In genomic region chr5:149486726-149487635, GRCh38 we compare ENCODE assay signal across 9 cellular contexts.
A peak's percentile ranks its signal among the peaks of the same experiment; 100 is the strongest.
DNase-seq lines count a peak whose midpoint lies in the region; ATAC-seq and TF ChIP-seq lines count a peak whose summit lies in the region.
"Had no signal": no experiment of that assay in that cellular context is flagged by ENCODE, and none has a peak within 500 bp of the region (broad histone marks: within the 10 kb centered on the region; RNA-seq: fewer than 3 reads in every experiment).

No MANE protein-coding gene starts in this region.

- 48% methylated on average over 5 of the region's 5 CpGs for WGBS in prostate gland

- peaks cover 33% of the 10 kb centered on the region for H3K4me1 ChIP-seq in prostate gland (replicated peaks)
- no peaks in the 10 kb centered on the region for H3K4me1 ChIP-seq in naive thymus-derived CD4-positive, alpha-beta T cell (ENCODE audit: control insufficient read depth in 2 of 2, insufficient read depth in 2 of 2, low read length in 2 of 2)

- H3K9me3 ChIP-seq in prostate gland, result no peaks in the 10 kb centered on the region
- no peaks in the 10 kb centered on the region for H3K9me3 ChIP-seq in naive thymus-derived CD4-positive, alpha-beta T cell (ENCODE audit: control insufficient read depth in 2 of 3, low read length in 3 of 3)

- peak; percentile 24 for DNase-seq in Daoy (ENCODE audit: low read depth)
- DNase-seq in SW480 (ENCODE audit: low spot score), result peak; percentile 37
- peak; percentile 70 for DNase-seq in fibroblast of the aortic adventitia (ENCODE audit: low read depth)
- DNase-seq in prostate gland (ENCODE audit: low spot score), result no peak
- no peak for DNase-seq in naive thymus-derived CD4-positive, alpha-beta T cell
- DNase-seq in C1 segment of cervical spinal cord (lab: John Stamatoyannopoulos, UW), result no peak
- DNase-seq: activated effector memory CD4-positive, alpha-beta T cell treated with Interleukin-2 at 50 U/mL for 16 hours had no signal

- H3K4me3 Mint-ChIP-seq in naive thymus-derived CD4-positive, alpha-beta T cell, result no peak overlapping the region
- H3K4me3 Mint-ChIP-seq in stimulated activated memory B cell treated with anti-CD40 and anti-IgM and Interleukin-4, amounts not matched to agents 10 μg/mL and 1 μg/mL and 100 μg/mL, for 72 hours, result no peak overlapping the region

- H3K27me3 ChIP-seq in prostate gland (replicated peaks; ENCODE audit: insufficient read depth), result no peaks in the 10 kb centered on the region
- H3K27me3 ChIP-seq in naive thymus-derived CD4-positive, alpha-beta T cell (ENCODE audit: control insufficient read depth in 2 of 2, insufficient read depth in 2 of 2, low read length in 2 of 2), result no peaks in the 10 kb centered on the region

- intact Hi-C loops in prostate gland (cut with DNase I), result loop anchor here (5.0 kb wide), 2 partner anchors 35 to 65 kb away; partner anchors contain the start of gene CSNK1A1
- intact Hi-C loops in naive thymus-derived CD4-positive, alpha-beta T cell (cut with micrococcal nuclease), result no loop called here

- no peak for TF ChIP-seq CTCF in fibroblast of the aortic adventitia (IDR thresholded peaks at IDR 0.05; ENCODE audit: insufficient read depth, low read length)
- no peak for TF ChIP-seq CTCF in prostate gland (IDR thresholded peaks at IDR 0.05)

- H3K36me3 ChIP-seq in prostate gland, result no peaks in the 10 kb centered on the region
- H3K36me3 ChIP-seq in naive thymus-derived CD4-positive, alpha-beta T cell (ENCODE audit: control insufficient read depth in 2 of 3, insufficient read depth in 3 of 3, low read length in 3 of 3), result no peaks in the 10 kb centered on the region

- CTCF ChIA-PET in naive thymus-derived CD4-positive, alpha-beta T cell (lab: Charles Lee), result no interaction called here

- H3K4me3 ChIP-seq in fibroblast of the aortic adventitia (ENCODE audit: low read depth, low read length) (no peak overlapping the region), prostate gland (no peak overlapping the region)
- no peak overlapping the region for H3K4me3 ChIP-seq in naive thymus-derived CD4-positive, alpha-beta T cell (ENCODE audit: low read length)

- H3K36me3 Mint-ChIP-seq in naive thymus-derived CD4-positive, alpha-beta T cell, result peaks cover 0 to 2% (median 0%) of the 10 kb centered on the region in 5 donors
- H3K36me3 Mint-ChIP-seq in stimulated activated memory B cell treated with anti-CD40 and anti-IgM and Interleukin-4, amounts not matched to agents 10 μg/mL and 1 μg/mL and 100 μg/mL, for 72 hours, result no peaks in the 10 kb centered on the region

- H3K27ac ChIP-seq in prostate gland, result peak overlapping the region; percentile 84 to 94
- H3K27ac ChIP-seq in naive thymus-derived CD4-positive, alpha-beta T cell (ENCODE audit: low read depth, low read length), result no peak overlapping the region

- ATAC-seq in naive thymus-derived CD4-positive, alpha-beta T cell, result no peak
- no peak for ATAC-seq in stimulated activated memory B cell treated with anti-CD40 and anti-IgM and Interleukin-4, amounts not matched to agents 10 μg/mL and 1 μg/mL and 100 μg/mL, for 72 hours
- no peak for ATAC-seq in GM18505 (IDR thresholded peaks at IDR 0.05; ENCODE audit: unreplicated experiment)

- H3K9me3 Mint-ChIP-seq in naive thymus-derived CD4-positive, alpha-beta T cell, result no peaks in the 10 kb centered on the region
- no peaks in the 10 kb centered on the region for H3K9me3 Mint-ChIP-seq in stimulated activated memory B cell treated with anti-CD40 and anti-IgM and Interleukin-4, amounts not matched to agents 10 μg/mL and 1 μg/mL and 100 μg/mL, for 72 hours

- POLR2A ChIA-PET in naive thymus-derived CD4-positive, alpha-beta T cell (lab: Charles Lee), result no interaction called here

- peaks cover 0 to 34% (median 9%) of the 10 kb centered on the region in 7 donors for H3K4me1 Mint-ChIP-seq in naive thymus-derived CD4-positive, alpha-beta T cell
- H3K4me1 Mint-ChIP-seq in stimulated activated memory B cell treated with anti-CD40 and anti-IgM and Interleukin-4, amounts not matched to agents 10 μg/mL and 1 μg/mL and 100 μg/mL, for 72 hours, result no peaks in the 10 kb centered on the region

- peaks cover 0 to 2% (median 0%) of the 10 kb centered on the region in 5 donors for H3K27me3 Mint-ChIP-seq in naive thymus-derived CD4-positive, alpha-beta T cell
- H3K27me3 Mint-ChIP-seq in stimulated activated memory B cell treated with anti-CD40 and anti-IgM and Interleukin-4, amounts not matched to agents 10 μg/mL and 1 μg/mL and 100 μg/mL, for 72 hours, result no peaks in the 10 kb centered on the region

- peak overlapping the region in 2 of 9 donors; percentile 3 to 5 for H3K27ac Mint-ChIP-seq in naive thymus-derived CD4-positive, alpha-beta T cell
- H3K27ac Mint-ChIP-seq in stimulated activated memory B cell treated with anti-CD40 and anti-IgM and Interleukin-4, amounts not matched to agents 10 μg/mL and 1 μg/mL and 100 μg/mL, for 72 hours, result no peak overlapping the region

- TF ChIP-seq POLR2A in prostate gland (IDR thresholded peaks at IDR 0.05) (no peak), GM18505 (IDR thresholded peaks at IDR 0.05; ENCODE audit: borderline replicate concordance, extremely low read depth, insufficient read depth, insufficient read length) (no peak)

Comparison
In these comparisons a context has a peak if more than half of its experiments do, and no peak if none do; other contexts are left out.
1. DNase-seq: peak in Daoy (single experiment), SW480 (single experiment) and fibroblast of the aortic adventitia (single experiment); none in prostate gland (single experiment), naive thymus-derived CD4-positive, alpha-beta T cell (0 of 9) and C1 segment of cervical spinal cord (0 of 14).